8 cellular contexts compared by ENCODE assay signal in genomic region chr5:67003373-67003905, GRCh38.
DNase-seq lines count a peak whose midpoint lies in the region; ATAC-seq lines count a peak whose summit lies in the region.

No MANE protein-coding gene starts in this region.

- peaks cover 6% of the 10 kb centered on the region for H3K36me3 Mint-ChIP-seq in T-helper 2 cell treated with Interferon-gamma antibody and Interleukin-4, amounts not matched to agents 5 μg/mL and 100 μg/mL, for 36 hours (ENCODE audit: low read depth)
- no peaks in the 10 kb centered on the region for H3K36me3 Mint-ChIP-seq in activated CD8-positive, alpha-beta T cell treated with anti-CD3 and anti-CD28 coated beads, Interleukin-2, amount 10 ng/mL, durations not matched to agents 7 days and 5 days (ENCODE audit: low read depth)

- H3K27ac ChIP-seq in iPS-18a (ENCODE audit: low read length) (no peak overlapping the region), stomach smooth muscle (ENCODE audit: low read length) (peak overlapping the region; percentile 76)

- H3K9me3 Mint-ChIP-seq in T-helper 2 cell treated with Interferon-gamma antibody and Interleukin-4, amounts not matched to agents 5 μg/mL and 100 μg/mL, for 36 hours: no peaks in the 10 kb centered on the region
- no peaks in the 10 kb centered on the region for H3K9me3 Mint-ChIP-seq in activated CD8-positive, alpha-beta T cell treated with anti-CD3 and anti-CD28 coated beads, Interleukin-2, amount 10 ng/mL, durations not matched to agents 7 days and 5 days (ENCODE audit: insufficient read depth)

- H3K36me3 ChIP-seq in iPS-18a (ENCODE audit: control insufficient read depth, low read depth, low read length) (no peaks in the 10 kb centered on the region), stomach smooth muscle (ENCODE audit: control insufficient read depth in 2 of 2, insufficient read depth in 2 of 2, low read length in 2 of 2) (no peaks in the 10 kb centered on the region)

- H3K9ac ChIP-seq in iPS-18a (ENCODE audit: low read length): peak overlapping the region; percentile 35
- peak overlapping the region; percentile 77 to 92 for H3K9ac ChIP-seq in stomach smooth muscle (ENCODE audit: low read length in 2 of 2)

- no peak for ATAC-seq in activated CD8-positive, alpha-beta T cell treated with anti-CD3 and anti-CD28 coated beads, Interleukin-2, amount 10 ng/mL, durations not matched to agents 7 days and 5 days
- no peak for ATAC-seq in HG02763 (IDR thresholded peaks at IDR 0.05; ENCODE audit: unreplicated experiment)

- H3K9me3 ChIP-seq in iPS-18a (ENCODE audit: control insufficient read depth, low read depth, low read length): no peaks in the 10 kb centered on the region
- no peaks in the 10 kb centered on the region for H3K9me3 ChIP-seq in stomach smooth muscle (ENCODE audit: control insufficient read depth in 2 of 2, low read length in 2 of 2)

- peak overlapping the region; percentile 14 for H3K27ac Mint-ChIP-seq in T-helper 2 cell treated with Interferon-gamma antibody and Interleukin-4, amounts not matched to agents 5 μg/mL and 100 μg/mL, for 36 hours
- H3K27ac Mint-ChIP-seq in activated CD8-positive, alpha-beta T cell treated with anti-CD3 and anti-CD28 coated beads, Interleukin-2, amount 10 ng/mL, durations not matched to agents 7 days and 5 days: peak overlapping the region; percentile 58

- CTCF ChIA-PET in activated CD8-positive, alpha-beta T cell treated with anti-CD3 and anti-CD28 coated beads, Interleukin-2, amount 10 ng/mL, durations not matched to agents 7 days and 5 days (lab: Charles Lee): interaction anchor here (1.0 to 1.5 kb wide), 3 partner anchors 16 to 19 kb away, joined by 3 to 7 read pairs (median 7); no protein-coding TSS in a partner anchor

- no peak for DNase-seq in T-helper 2 cell treated with Interferon-gamma antibody and Interleukin-4, amounts not matched to agents 5 μg/mL and 100 μg/mL, for 36 hours (ENCODE audit: low spot score)
- DNase-seq in T-helper 2 cell (no peak), NOMO-1 treated with DMSO at 0.1 percent for 48 hours (lab: John Stamatoyannopoulos, UW; ENCODE audit: unreplicated experiment) (no peak), NCI-H345 treated with DMSO at 0.1 percent for 48 hours (lab: John Stamatoyannopoulos, UW; ENCODE audit: unreplicated experiment) (no peak)
- DNase-seq in activated CD8-positive, alpha-beta T cell treated with anti-CD3 and anti-CD28 coated beads, Interleukin-2, amount 10 ng/mL, durations not matched to agents 7 days and 5 days: no peak

- peaks cover 16% of the 10 kb centered on the region for H3K27me3 Mint-ChIP-seq in T-helper 2 cell treated with Interferon-gamma antibody and Interleukin-4, amounts not matched to agents 5 μg/mL and 100 μg/mL, for 36 hours (ENCODE audit: low read depth)
- peaks cover 6% of the 10 kb centered on the region for H3K27me3 Mint-ChIP-seq in activated CD8-positive, alpha-beta T cell treated with anti-CD3 and anti-CD28 coated beads, Interleukin-2, amount 10 ng/mL, durations not matched to agents 7 days and 5 days (ENCODE audit: low read depth)

- H3K4me1 Mint-ChIP-seq in T-helper 2 cell treated with Interferon-gamma antibody and Interleukin-4, amounts not matched to agents 5 μg/mL and 100 μg/mL, for 36 hours (ENCODE audit: low read depth): peaks cover 40% of the 10 kb centered on the region
- peaks cover 32% of the 10 kb centered on the region for H3K4me1 Mint-ChIP-seq in activated CD8-positive, alpha-beta T cell treated with anti-CD3 and anti-CD28 coated beads, Interleukin-2, amount 10 ng/mL, durations not matched to agents 7 days and 5 days (ENCODE audit: low read depth)

- H3K4me3 ChIP-seq in iPS-18a (ENCODE audit: low read length) (peak overlapping the region; percentile 99), stomach smooth muscle (ENCODE audit: low read length in 2 of 2) (peak overlapping the region; percentile 80 to 90)

- H3K4me3 Mint-ChIP-seq in T-helper 2 cell treated with Interferon-gamma antibody and Interleukin-4, amounts not matched to agents 5 μg/mL and 100 μg/mL, for 36 hours: peak overlapping the region; percentile 67
- peak overlapping the region; percentile 67 for H3K4me3 Mint-ChIP-seq in activated CD8-positive, alpha-beta T cell treated with anti-CD3 and anti-CD28 coated beads, Interleukin-2, amount 10 ng/mL, durations not matched to agents 7 days and 5 days

- POLR2A ChIA-PET in activated CD8-positive, alpha-beta T cell treated with anti-CD3 and anti-CD28 coated beads, Interleukin-2, amount 10 ng/mL, durations not matched to agents 7 days and 5 days (lab: Charles Lee): interaction anchor here (0.6 kb wide), 1 partner anchor 153 kb away, joined by 3 read pairs; no protein-coding TSS in a partner anchor

- H3K27me3 ChIP-seq in iPS-18a (ENCODE audit: control insufficient read depth, insufficient read depth, low read length) (peaks cover 15% of the 10 kb centered on the region), stomach smooth muscle (ENCODE audit: control insufficient read depth in 1 of 2, insufficient read depth in 2 of 2, low read length in 2 of 2) (no peaks in the 10 kb centered on the region)

- H3K4me1 ChIP-seq in iPS-18a (ENCODE audit: control insufficient read depth, low read depth, low read length): peaks cover 16% of the 10 kb centered on the region
- peaks cover 15% of the 10 kb centered on the region for H3K4me1 ChIP-seq in stomach smooth muscle (ENCODE audit: control insufficient read depth, insufficient read depth, low read length)
